Comparison of ENCODE assay signal across 10 cellular contexts in genomic region chr14:103541944-103542544, GRCh38. TPM values are rescaled to one million over a fixed set of nuclear protein-coding genes. Genes with fewer than 3 reads are reported as not detected.
DNase-seq lines count a peak whose midpoint lies in the region; ATAC-seq, FAIRE-seq and TF ChIP-seq lines count a peak whose summit lies in the region.
"Had no signal": no experiment of that assay in that cellular context is flagged by ENCODE, and none has a peak within 500 bp of the region (broad histone marks: within the 10 kb centered on the region; RNA-seq: fewer than 3 reads in every experiment).

No MANE protein-coding gene starts in this region.

- H3K4me1 Mint-ChIP-seq in GM23338 (peaks cover 12% of the 10 kb centered on the region; the same call in 2 of the 3 replicates), astrocyte (ENCODE audit: low read depth, unreplicated experiment) (peaks cover 7% of the 10 kb centered on the region)
- H3K4me1 Mint-ChIP-seq: activated CD4-positive, alpha-beta memory T cell treated with anti-CD3 and anti-CD28 coated beads, Interleukin-2, amount 10 ng/mL, durations not matched to agents 7 days and 5 days had no signal

- 0 out of 2 replicates have a peak, but pooled peaks cover 3% of the 10 kb centered on the region for H3F3A ChIP-seq in GM23338 (replicated peaks; ENCODE audit: low read depth)

- peaks cover 13% of the 10 kb centered on the region for H3K27me3 Mint-ChIP-seq in GM23338 (ENCODE audit: insufficient read depth, low read depth, poor library complexity)
- no peaks in the 10 kb centered on the region for H3K27me3 Mint-ChIP-seq in astrocyte (ENCODE audit: low read depth, unreplicated experiment)
- H3K27me3 Mint-ChIP-seq: activated CD4-positive, alpha-beta memory T cell treated with anti-CD3 and anti-CD28 coated beads, Interleukin-2, amount 10 ng/mL, durations not matched to agents 7 days and 5 days had no signal

- TF ChIP-seq CTCF in GM23338 (conservative IDR thresholded peaks at IDR 0.05; ENCODE audit: low read depth in 2 of 2), result peak; percentile 11 to 21; a peak in 2 of 4 replicates
- TF ChIP-seq CTCF in astrocyte (IDR thresholded peaks at IDR 0.05; ENCODE audit: insufficient read depth, low read depth, low read length), result no peak
- TF ChIP-seq CTCF in testis (IDR thresholded peaks at IDR 0.05), result no peak

- no peaks in the 10 kb centered on the region; the same call in 1 of the 2 replicates for H4K20me1 ChIP-seq in GM23338 (replicated peaks; ENCODE audit: insufficient read depth)
- H4K20me1 ChIP-seq in astrocyte (ENCODE audit: insufficient read depth, low read length), result peaks cover 8% of the 10 kb centered on the region

- ATAC-seq in GM23338 (peak; percentile 45), HG03159 (IDR thresholded peaks at IDR 0.05; ENCODE audit: unreplicated experiment) (no peak), HG02798 (IDR thresholded peaks at IDR 0.05; ENCODE audit: poor library complexity, unreplicated experiment) (no peak)
- ATAC-seq: stimulated activated naive CD8-positive, alpha-beta T cell treated with anti-CD3 and anti-CD28 coated beads, Interleukin-15, amount 100 ng/mL, for 72 hours had no signal

- H3K27ac ChIP-seq in GM23338 (ENCODE audit: low read depth), result peak overlapping the region; percentile 94
- peak overlapping the region; percentile 2 for H3K27ac ChIP-seq in astrocyte (ENCODE audit: low read depth, low read length)
- H3K27ac ChIP-seq in iPS-20b (ENCODE audit: low read length), result peak overlapping the region; percentile 22
- peak overlapping the region in 1 of 2 donors; percentile 59 for H3K27ac ChIP-seq in testis

- peak overlapping the region; percentile 73; the same call in 1 of the 2 replicates for H2AFZ ChIP-seq in GM23338
- peak overlapping the region; percentile 32 for H2AFZ ChIP-seq in astrocyte (ENCODE audit: low read depth, low read length)

- TF ChIP-seq POLR2A in testis (IDR thresholded peaks at IDR 0.05), result no peak

- no peaks in the 10 kb centered on the region for H3K36me3 Mint-ChIP-seq in GM23338 (ENCODE audit: low read depth)
- H3K36me3 Mint-ChIP-seq in astrocyte (ENCODE audit: low read depth, unreplicated experiment), result no peaks in the 10 kb centered on the region

- no peaks in the 10 kb centered on the region for H3K9me3 ChIP-seq in astrocyte (ENCODE audit: insufficient read depth, low read depth, low read length)
- H3K9me3 ChIP-seq in iPS-20b (ENCODE audit: insufficient read depth, low read depth, low read length), result no peaks in the 10 kb centered on the region
- no peaks in the 10 kb centered on the region for H3K9me3 ChIP-seq in skeletal muscle satellite cell (replicated peaks; ENCODE audit: low read length)
- H3K9me3 ChIP-seq in testis, result no peaks in the 10 kb centered on the region
- no peaks in the 10 kb centered on the region for H3K9me3 ChIP-seq in HAP-1

- 80 to 82% methylated on average over 14 to 24 of the region's 24 CpGs for WGBS in testis, 2 donors

- H3K79me2 ChIP-seq in GM23338 (replicated peaks; ENCODE audit: insufficient read depth), result no peaks in the 10 kb centered on the region
- H3K79me2 ChIP-seq in astrocyte (ENCODE audit: insufficient read depth, low read length), result no peaks in the 10 kb centered on the region

- H3K4me2 ChIP-seq in GM23338, result peak overlapping the region; percentile 84
- H3K4me2 ChIP-seq in astrocyte (ENCODE audit: low read length), result peak overlapping the region; percentile 22
- H3K4me2 ChIP-seq in skeletal muscle satellite cell (ENCODE audit: low read length), result peak overlapping the region; percentile 43

- no peak for DNase-seq in GM23338 (ENCODE audit: low spot score)
- no peak for DNase-seq in astrocyte (ENCODE audit: low read depth)
- DNase-seq in testis, result no peak
- DNase-seq in HAP-1 (ENCODE audit: low spot score in 2 of 2), result no peak
- DNase-seq: activated CD4-positive, alpha-beta memory T cell treated with anti-CD3 and anti-CD28 coated beads, Interleukin-2, amount 10 ng/mL, durations not matched to agents 7 days and 5 days; stimulated activated naive CD8-positive, alpha-beta T cell treated with anti-CD3 and anti-CD28 coated beads, Interleukin-15, amount 100 ng/mL, for 72 hours had no signal

- peak overlapping the region; percentile 19; the same call in 1 of the 3 replicates for H3K4me3 Mint-ChIP-seq in GM23338
- no peak overlapping the region for H3K4me3 Mint-ChIP-seq in astrocyte (ENCODE audit: unreplicated experiment)
- H3K4me3 Mint-ChIP-seq: activated CD4-positive, alpha-beta memory T cell treated with anti-CD3 and anti-CD28 coated beads, Interleukin-2, amount 10 ng/mL, durations not matched to agents 7 days and 5 days; stimulated activated naive CD8-positive, alpha-beta T cell treated with anti-CD3 and anti-CD28 coated beads, Interleukin-15, amount 100 ng/mL, for 72 hours had no signal

- no peaks in the 10 kb centered on the region for H3K9me2 ChIP-seq in GM23338 (ENCODE audit: insufficient read depth)

- H3K36me3 ChIP-seq in GM23338 (ENCODE audit: insufficient read depth) (no peaks in the 10 kb centered on the region), astrocyte (ENCODE audit: insufficient read depth, low read length) (no peaks in the 10 kb centered on the region), iPS-20b (ENCODE audit: insufficient read depth, low read depth, low read length) (no peaks in the 10 kb centered on the region), skeletal muscle satellite cell (ENCODE audit: insufficient read depth, low read length) (no peaks in the 10 kb centered on the region), testis (ENCODE audit: low read depth, missing control alignments) (no peaks in the 10 kb centered on the region), HAP-1 (replicated peaks) (no peaks in the 10 kb centered on the region)

- no peak overlapping the region for H3K9ac ChIP-seq in astrocyte (ENCODE audit: low read length)
- H3K9ac ChIP-seq in iPS-20b (ENCODE audit: low read depth, low read length), result peak overlapping the region; percentile 86
- H3K9ac ChIP-seq in skeletal muscle satellite cell (ENCODE audit: low read depth, low read length), result peak overlapping the region; percentile 20

- H3K4me3 ChIP-seq in GM23338 (peak overlapping the region; percentile 53), astrocyte (ENCODE audit: insufficient read depth, low read depth, low read length) (no peak overlapping the region), iPS-20b (ENCODE audit: low read length) (peak overlapping the region; percentile 52; the same call in 1 of the 2 replicates), skeletal muscle satellite cell (ENCODE audit: low read length) (no peak overlapping the region), testis (no peak overlapping the region), HAP-1 (no peak overlapping the region)

- no peak overlapping the region for H3K27ac Mint-ChIP-seq in GM23338
- no peak overlapping the region for H3K27ac Mint-ChIP-seq in astrocyte (ENCODE audit: unreplicated experiment)
- H3K27ac Mint-ChIP-seq: activated CD4-positive, alpha-beta memory T cell treated with anti-CD3 and anti-CD28 coated beads, Interleukin-2, amount 10 ng/mL, durations not matched to agents 7 days and 5 days had no signal

- H3K4me1 ChIP-seq in GM23338 (ENCODE audit: insufficient read depth) (peaks cover 18% of the 10 kb centered on the region), astrocyte (ENCODE audit: insufficient read depth, low read length) (peaks cover 28% of the 10 kb centered on the region), iPS-20b (ENCODE audit: insufficient read depth, low read length) (peaks cover 17% of the 10 kb centered on the region; the same call in 1 of the 2 replicates), skeletal muscle satellite cell (ENCODE audit: control insufficient read depth, insufficient read depth, low read length) (peaks cover 66% of the 10 kb centered on the region), testis (peaks cover 77% of the 10 kb centered on the region), HAP-1 (peaks cover 16% of the 10 kb centered on the region)

- FAIRE-seq in astrocyte (lab: Jason Lieb, UNC), result no peak

- intact Hi-C loops in testis (cut with DNase I; ENCODE audit: low total_unique reads), result no loop called here

- H3K27me3 ChIP-seq in GM23338 (ENCODE audit: insufficient read depth) (no peaks in the 10 kb centered on the region; the same call in 1 of the 2 replicates), astrocyte (ENCODE audit: insufficient read depth, low read length) (no peaks in the 10 kb centered on the region), iPS-20b (ENCODE audit: insufficient read depth, low read length) (peaks cover 13% of the 10 kb centered on the region; the same call in 1 of the 2 replicates), skeletal muscle satellite cell (ENCODE audit: control insufficient read depth, insufficient read depth, low read length) (no peaks in the 10 kb centered on the region), testis (no peaks in the 10 kb centered on the region), HAP-1 (ENCODE audit: low read depth) (no peaks in the 10 kb centered on the region)

- no peaks in the 10 kb centered on the region for H3K9me3 Mint-ChIP-seq in GM23338
- H3K9me3 Mint-ChIP-seq in astrocyte (ENCODE audit: unreplicated experiment), result no peaks in the 10 kb centered on the region
- H3K9me3 Mint-ChIP-seq: activated CD4-positive, alpha-beta memory T cell treated with anti-CD3 and anti-CD28 coated beads, Interleukin-2, amount 10 ng/mL, durations not matched to agents 7 days and 5 days; stimulated activated naive CD8-positive, alpha-beta T cell treated with anti-CD3 and anti-CD28 coated beads, Interleukin-15, amount 100 ng/mL, for 72 hours had no signal

- in situ Hi-C loops in HAP-1 (cut with MboI; ENCODE audit: low sequenced_read_pairs), result no loop called here

RNA-seq across cellular contexts. Expression of gene TRMT61A, which starts 13.0 kb away (rescaled TPM):
- total RNA-seq in GM23338 (2014; rRNA removed; shearing (Covaris generic)), result 22.0 and 28.2 TPM in 2 replicates
- polyA plus RNA-seq in GM23338 (2016; fragmentation: Nextera tagmentation; extraction: Ambion mirVana) (13.2 and 13.4 TPM in 2 replicates), testis (ENCODE audit: insufficient read depth, low read depth, low replicate concordance) (12.1 TPM)
- total RNA-seq in astrocyte (11.9 and 12.4 TPM in 2 replicates), testis (10 to 100 TPM; 19.1 to 29.8 TPM)
- 14.9 and 17.0 TPM in 2 replicates for total RNA-seq in skeletal muscle satellite cell (2012; rRNA removed)

RNA-seq across cellular contexts. Expression of gene CKB, which starts 19.4 kb away (rescaled TPM):
- 504 and 604 TPM in 2 replicates for total RNA-seq in GM23338 (2014; rRNA removed; shearing (Covaris generic))
- 846 and 852 TPM in 2 replicates for polyA plus RNA-seq in GM23338 (2016; fragmentation: Nextera tagmentation; extraction: Ambion mirVana)
- total RNA-seq in astrocyte, result 174 and 178 TPM in 2 replicates
- total RNA-seq in skeletal muscle satellite cell (2012; rRNA removed), result 22.1 and 70.3 TPM in 2 replicates
- total RNA-seq in testis, result 1,000 to 10,000 TPM; 1,148 to 1,322 TPM
- 504 TPM for polyA plus RNA-seq in testis (ENCODE audit: insufficient read depth, low read depth, low replicate concordance)

RNA-seq across cellular contexts. Expression of gene BAG5, which starts 20.4 kb away (rescaled TPM):
- 25.4 and 29.2 TPM in 2 replicates for total RNA-seq in GM23338 (2014; rRNA removed; shearing (Covaris generic))
- polyA plus RNA-seq in GM23338 (2016; fragmentation: Nextera tagmentation; extraction: Ambion mirVana) (16.4 and 21.1 TPM in 2 replicates), testis (ENCODE audit: insufficient read depth, low read depth, low replicate concordance) (202 TPM)
- total RNA-seq in astrocyte (32.3 and 35.2 TPM in 2 replicates), testis (100 to 1,000 TPM in 1 of 2 donors, 10 to 100 TPM in 1; 63.4 to 124 TPM)
- 24.0 and 28.1 TPM in 2 replicates for total RNA-seq in skeletal muscle satellite cell (2012; rRNA removed)

RNA-seq across cellular contexts. Expression of gene COA8, which starts 20.7 kb away (rescaled TPM):
- 61.3 and 82.6 TPM in 2 replicates for total RNA-seq in GM23338 (2014; rRNA removed; shearing (Covaris generic))
- polyA plus RNA-seq in GM23338 (2016; fragmentation: Nextera tagmentation; extraction: Ambion mirVana) (129 and 130 TPM in 2 replicates), testis (ENCODE audit: insufficient read depth, low read depth, low replicate concordance) (152 TPM)
- total RNA-seq in astrocyte (56.2 TPM in 2 replicates), testis (10 to 100 TPM; 28.9 to 68.7 TPM)
- total RNA-seq in skeletal muscle satellite cell (2012; rRNA removed), result 17.0 and 17.2 TPM in 2 replicates

Comparison
In these comparisons a context has a peak if more than half of its experiments do, and no peak if none do; other contexts are left out.
1. H3K4me2 ChIP-seq: peak in every context shown above with its lines; median percentile 84 in GM23338; 43 in skeletal muscle satellite cell; 22 in astrocyte.
2. H3K4me3 ChIP-seq: peak in GM23338 (single experiment) and iPS-20b (single experiment); none in astrocyte (single experiment), skeletal muscle satellite cell (single experiment), testis (0 of 2) and HAP-1 (single experiment).
3. CTCF ChIP-seq: peak in GM23338 (2 of 2); none in astrocyte (single experiment) and testis (0 of 3).